ENCODE assay signal across 1 cellular context in genomic region chr1:84690397-84691138, GRCh38.
A peak's percentile ranks its signal among the peaks of the same experiment; 100 is the strongest.
TF ChIP-seq lines count a peak whose summit lies in the region.

SSX2IP (minus strand) TSS chr1:84690461; CDS start chr1:84671219, 19,242 bp downstream.

TF ChIP-seq in K562, 482 proteins besides CTCF, POLR2A, EP300 and RAD21 (continued from another document and continues in another):
- TF ChIP-seq PBX2 (CRISPR knock-in tag; IDR thresholded peaks at IDR 0.05; ENCODE audit: low read depth) = no peak
- TF ChIP-seq PBX2 (tag; conservative IDR thresholded peaks at IDR 0.05; ENCODE audit: low read depth) = no peak
- no peak for TF ChIP-seq HOMEZ (CRISPR knock-in tag; IDR thresholded peaks at IDR 0.05)
- peak; percentile 58 for TF ChIP-seq ARID1B (IDR thresholded peaks at IDR 0.05)
- no peak for TF ChIP-seq ZBTB40 (IDR thresholded peaks at IDR 0.05)
- TF ChIP-seq ZBTB40 (CRISPR knock-in tag; IDR thresholded peaks at IDR 0.05) = no peak
- no peak for TF ChIP-seq ZBED1 (IDR thresholded peaks at IDR 0.05)
- no peak for TF ChIP-seq NR2C2 (CRISPR knock-in tag; IDR thresholded peaks at IDR 0.05)
- peak; percentile 35; the same call in 1 of the 2 replicates for TF ChIP-seq NR2C2 (tag; IDR thresholded peaks at IDR 0.05)
- no peak for TF ChIP-seq HEY1 (CRISPR knock-in tag; IDR thresholded peaks at IDR 0.05; ENCODE audit: borderline replicate concordance)
- TF ChIP-seq GATAD2A (IDR thresholded peaks at IDR 0.05) = no peak
- TF ChIP-seq ZNF134 (CRISPR knock-in tag; conservative IDR thresholded peaks at IDR 0.05) = no peak
- no peak for TF ChIP-seq RUNX1 (IDR thresholded peaks at IDR 0.05; ENCODE audit: low read depth)
- TF ChIP-seq ZNF23 (CRISPR knock-in tag; IDR thresholded peaks at IDR 0.05) = no peak
- TF ChIP-seq CSDE1 (IDR thresholded peaks at IDR 0.05) = no peak
- no peak for TF ChIP-seq ELF1 (tag; IDR thresholded peaks at IDR 0.05)
- TF ChIP-seq MITF (IDR thresholded peaks at IDR 0.05) = no peak
- no peak for TF ChIP-seq PHB (CRISPR knock-in tag; IDR thresholded peaks at IDR 0.05)
- TF ChIP-seq TFE3 (CRISPR knock-in tag; IDR thresholded peaks at IDR 0.05) = no peak
- TF ChIP-seq NCOR1 (IDR thresholded peaks at IDR 0.05) = peak; percentile 45; the same call in 1 of the 2 replicates
- no peak for TF ChIP-seq TAF9B (IDR thresholded peaks at IDR 0.05; ENCODE audit: partially characterized antibody)
- TF ChIP-seq ZNF766 (CRISPR knock-in tag; conservative IDR thresholded peaks at IDR 0.05) = no peak; the same call in 1 of the 2 replicates
- peak; percentile 26; the same call in 1 of the 2 replicates for TF ChIP-seq KLF13 (tag; IDR thresholded peaks at IDR 0.05; ENCODE audit: borderline replicate concordance, low read depth)
- TF ChIP-seq KHSRP (IDR thresholded peaks at IDR 0.05) = no peak
- no peak for TF ChIP-seq SNRNP70 (optimal IDR thresholded peaks at IDR 0.05; ENCODE audit: low read depth, low read length)
- TF ChIP-seq NFATC3 (IDR thresholded peaks at IDR 0.05) = no peak
- TF ChIP-seq FOXP1 (CRISPR knock-in tag; IDR thresholded peaks at IDR 0.05) = no peak
- no peak for TF ChIP-seq LARP7 (IDR thresholded peaks at IDR 0.05)
- no peak for TF ChIP-seq ZNF121 (CRISPR knock-in tag; conservative IDR thresholded peaks at IDR 0.05)
- TF ChIP-seq ZBTB2 (IDR thresholded peaks at IDR 0.05) = no peak
- TF ChIP-seq VEZF1 (CRISPR knock-in tag; IDR thresholded peaks at IDR 0.05) = peak; percentile 97
- peak; percentile 60; the same call in 1 of the 2 replicates for TF ChIP-seq BRD4 (IDR thresholded peaks at IDR 0.05)
- TF ChIP-seq ARID2 (IDR thresholded peaks at IDR 0.05) = no peak
- peak; percentile 94 for TF ChIP-seq NEUROD1 (IDR thresholded peaks at IDR 0.05; ENCODE audit: borderline replicate concordance, low read depth, low read length, partially characterized antibody)
- TF ChIP-seq MAX (CRISPR knock-in tag; IDR thresholded peaks at IDR 0.05) = peak; percentile 59; the same call in 1 of the 2 replicates
- no peak for TF ChIP-seq NCOA2 (IDR thresholded peaks at IDR 0.05; ENCODE audit: partially characterized antibody in 2 of 2)
- TF ChIP-seq ASH1L (IDR thresholded peaks at IDR 0.05; ENCODE audit: borderline replicate concordance, low read depth, partially characterized antibody) = no peak
- peak; percentile 66 for TF ChIP-seq CBFA2T3 (IDR thresholded peaks at IDR 0.05)
- TF ChIP-seq HMG20B (CRISPR knock-in tag; IDR thresholded peaks at IDR 0.05) = no peak
- TF ChIP-seq THAP7 (CRISPR knock-in tag; IDR thresholded peaks at IDR 0.05) = no peak
- no peak for TF ChIP-seq U2AF2 (optimal IDR thresholded peaks at IDR 0.05; ENCODE audit: low read depth, low read length)
- no peak for TF ChIP-seq NR1H2 (CRISPR knock-in tag; IDR thresholded peaks at IDR 0.05)
- no peak for TF ChIP-seq ZNF561 (CRISPR knock-in tag; conservative IDR thresholded peaks at IDR 0.05)
- no peak for TF ChIP-seq NCOA6 (IDR thresholded peaks at IDR 0.05)
